In genomic region chr4:66899422-66900065, GRCh38 we compare ENCODE assay signal across 21 cellular contexts.
"Had no signal": no experiment of that assay in that cellular context is flagged by ENCODE, and none has a peak within 500 bp of the region (broad histone marks: within the 10 kb centered on the region; RNA-seq: fewer than 3 reads in every experiment).

No MANE protein-coding gene starts in this region.

- H3K27ac ChIP-seq: coronary artery, esophagus muscularis mucosa, foreskin keratinocyte, gastroesophageal sphincter, heart left ventricle, hepatocyte, left ventricle myocardium inferior, neural progenitor cell, sigmoid colon, testis, tibial artery had no signal

- H3K36me3 ChIP-seq: esophagus muscularis mucosa, gastroesophageal sphincter, heart left ventricle, left ventricle myocardium inferior, neural progenitor cell, sigmoid colon, tibial artery had no signal

- H3K4me1 ChIP-seq: esophagus muscularis mucosa, gastroesophageal sphincter, heart left ventricle, left ventricle myocardium inferior, neural progenitor cell, sigmoid colon, testis, tibial artery had no signal

- H3K27me3 ChIP-seq: esophagus muscularis mucosa, foreskin keratinocyte, gastroesophageal sphincter, heart left ventricle, hepatocyte, neural progenitor cell, sigmoid colon, testis, tibial artery had no signal

- H3K4me3 ChIP-seq: coronary artery, esophagus muscularis mucosa, gastroesophageal sphincter, heart left ventricle, hepatocyte, left ventricle myocardium inferior, lung, neural progenitor cell, sigmoid colon, testis, tibial artery had no signal

- H3K9me3 ChIP-seq: sigmoid colon, testis had no signal

- DNase-seq: dermis blood vessel endothelial cell; effector memory CD4-positive, alpha-beta T cell; foreskin keratinocyte; kidney glomerular epithelial cell; left colon; left ventricle myocardium inferior; nucleus accumbens; sigmoid colon; stimulated activated CD4-positive, alpha-beta T cell treated with anti-CD3 and anti-CD28 coated beads, Interleukin-4, amount 100 ng/mL, for 4 hours; stimulated activated naive CD8-positive, alpha-beta T cell treated with anti-CD3 and anti-CD28 coated beads, Interleukin-15, Interleukin-2, amounts not matched to agents 100 U/mL and 50 U/mL, for 24 hours; substantia nigra; testis; tibial artery had no signal

- ATAC-seq: foreskin keratinocyte; gastroesophageal sphincter; heart left ventricle; left colon; stimulated activated memory B cell treated with anti-CD40 and anti-IgM and Interleukin-4, amounts not matched to agents 10 μg/mL and 1 μg/mL and 100 μg/mL, for 72 hours; stimulated activated naive CD8-positive, alpha-beta T cell treated with anti-CD3 and anti-CD28 coated beads, Interleukin-15, Interleukin-2, amounts not matched to agents 100 U/mL and 50 U/mL, for 24 hours had no signal
